In genomic region chr6:168638497-168639072, GRCh38 we compare ENCODE assay signal across 17 cellular contexts.
DNase-seq lines count a peak whose midpoint lies in the region; ATAC-seq and TF ChIP-seq lines count a peak whose summit lies in the region.
"Had no signal": no experiment of that assay in that cellular context is flagged by ENCODE, and none has a peak within 500 bp of the region (broad histone marks: within the 10 kb centered on the region; RNA-seq: fewer than 3 reads in every experiment).

No MANE protein-coding gene starts in this region.

- ATAC-seq in GM23338 (no peak; the same call in 2 of the 3 replicates), RWPE2 (ENCODE audit: low read depth) (no peak), GM19328 (IDR thresholded peaks at IDR 0.05; ENCODE audit: unreplicated experiment) (no peak), HG03432 (IDR thresholded peaks at IDR 0.05; ENCODE audit: unreplicated experiment) (no peak)
- ATAC-seq: A549 had no signal

- peaks cover 43% of the 10 kb centered on the region for H3K4me1 Mint-ChIP-seq in GM23338
- peaks cover 26% of the 10 kb centered on the region for H3K4me1 Mint-ChIP-seq in progenitor cell of endocrine pancreas (ENCODE audit: low read depth)

- CTCF ChIA-PET in GM10248 (lab: Yijun Ruan, JAX), result interaction anchor here (1.2 kb wide), 1 partner anchor 28 kb away, joined by 3 read pairs; no protein-coding TSS in a partner anchor

- no peaks in the 10 kb centered on the region for H4K20me1 ChIP-seq in GM23338 (replicated peaks; ENCODE audit: insufficient read depth)
- H4K20me1 ChIP-seq: BLaER1 treated with 17β-estradiol and CSF1 and Interleukin-3, amounts not matched to agents 10 nM and 100 nM had no signal

- no peak for DNase-seq in GM23338 (ENCODE audit: low spot score)
- no peak for DNase-seq in RWPE2 (ENCODE audit: low spot score)
- DNase-seq in islet precursor cell, result peak; percentile 45
- DNase-seq in progenitor cell of endocrine pancreas (ENCODE audit: low spot score, unreplicated experiment), result no peak
- no peak for DNase-seq in GM10248 (ENCODE audit: extremely low spot score)
- no peak for DNase-seq in NCI-H1436 (lab: John Stamatoyannopoulos, UW)
- DNase-seq: GF-D8, HCEC 1CT, KBM-7, NCI-H146, NCI-H2081 treated with DMSO at 0.1 percent for 48 hours, NCI-H510A treated with DMSO at 0.1 percent for 48 hours, PC-9 had no signal

- H3K27me3 ChIP-seq in GM23338 (ENCODE audit: insufficient read depth), result no peaks in the 10 kb centered on the region
- no peaks in the 10 kb centered on the region for H3K27me3 ChIP-seq in RWPE2 (ENCODE audit: insufficient read depth, poor library complexity, severe bottlenecking)
- H3K27me3 ChIP-seq: BLaER1 treated with 17β-estradiol and CSF1 and Interleukin-3, amounts not matched to agents 10 nM and 100 nM had no signal

- peaks cover 10% of the 10 kb centered on the region; the same call in 1 of the 2 replicates for H3K4me1 ChIP-seq in GM23338 (ENCODE audit: insufficient read depth)
- H3K4me1 ChIP-seq in RWPE2 (ENCODE audit: insufficient read depth, poor library complexity, severe bottlenecking), result peaks cover 27% of the 10 kb centered on the region
- H3K4me1 ChIP-seq: BLaER1 treated with 17β-estradiol and CSF1 and Interleukin-3, amounts not matched to agents 10 nM and 100 nM had no signal

- no peaks in the 10 kb centered on the region for H3K9me3 ChIP-seq in RWPE2 (ENCODE audit: severe bottlenecking)
- H3K9me3 ChIP-seq: A549 had no signal

- H3K27me3 Mint-ChIP-seq in GM23338 (ENCODE audit: insufficient read depth, low read depth, poor library complexity) (peaks cover 4% of the 10 kb centered on the region), progenitor cell of endocrine pancreas (peaks cover 4% of the 10 kb centered on the region)

- H3K36me3 ChIP-seq in GM23338 (ENCODE audit: insufficient read depth), result no peaks in the 10 kb centered on the region
- H3K36me3 ChIP-seq in RWPE2 (ENCODE audit: low read depth), result no peaks in the 10 kb centered on the region
- H3K36me3 ChIP-seq: BLaER1 treated with 17β-estradiol and CSF1 and Interleukin-3, amounts not matched to agents 10 nM and 100 nM had no signal

- H3K27ac Mint-ChIP-seq in GM23338 (peak overlapping the region; percentile 21; the same call in 1 of the 2 replicates), progenitor cell of endocrine pancreas (peak overlapping the region; percentile 8)

- H3K4me3 ChIP-seq in GM23338 (no peak overlapping the region), RWPE2 (ENCODE audit: severe bottlenecking) (no peak overlapping the region)
- H3K4me3 ChIP-seq: A549; BLaER1 treated with 17β-estradiol and CSF1 and Interleukin-3, amounts not matched to agents 10 nM and 100 nM; PC-9 had no signal

- H3K9me3 Mint-ChIP-seq in GM23338 (peaks cover 6% of the 10 kb centered on the region; the same call in 2 of the 3 replicates), progenitor cell of endocrine pancreas (ENCODE audit: low read depth) (no peaks in the 10 kb centered on the region)

- TF ChIP-seq CTCF in GM23338 (conservative IDR thresholded peaks at IDR 0.05; ENCODE audit: low read depth in 2 of 2) (no peak), RWPE2 (IDR thresholded peaks at IDR 0.05; ENCODE audit: poor library complexity, severe bottlenecking) (no peak), progenitor cell of endocrine pancreas (IDR thresholded peaks at IDR 0.05; ENCODE audit: unreplicated experiment) (no peak), GM10248 (IDR thresholded peaks at IDR 0.05; ENCODE audit: control extremely low read depth, extremely low read depth, low read depth, missing control alignments) (no peak)

- no peaks in the 10 kb centered on the region for H3K79me2 ChIP-seq in GM23338 (replicated peaks; ENCODE audit: insufficient read depth)

- H2AFZ ChIP-seq in GM23338, result no peak overlapping the region
- H2AFZ ChIP-seq: PC-9 had no signal

- H3F3A ChIP-seq in GM23338 (replicated peaks; ENCODE audit: low read depth), result no peaks in the 10 kb centered on the region

- no peak overlapping the region for H3K4me2 ChIP-seq in GM23338
- H3K4me2 ChIP-seq: A549; BLaER1 treated with 17β-estradiol and CSF1 and Interleukin-3, amounts not matched to agents 10 nM and 100 nM; PC-9 had no signal

- no peak overlapping the region for H3K4me3 Mint-ChIP-seq in GM23338
- no peak overlapping the region for H3K4me3 Mint-ChIP-seq in progenitor cell of endocrine pancreas (ENCODE audit: low read depth)

- no peaks in the 10 kb centered on the region for H3K9me2 ChIP-seq in GM23338 (ENCODE audit: insufficient read depth)

- H3K27ac ChIP-seq in GM23338 (ENCODE audit: low read depth) (no peak overlapping the region), RWPE2 (ENCODE audit: poor library complexity, severe bottlenecking) (peak overlapping the region; percentile 68)
- H3K27ac ChIP-seq: A549; BLaER1 treated with 17β-estradiol and CSF1 and Interleukin-3, amounts not matched to agents 10 nM and 100 nM; PC-9 had no signal

- POLR2A ChIA-PET in GM10248 (lab: Yijun Ruan, JAX), result interaction anchor here (0.5 kb wide), 1 partner anchor 584 kb away, joined by 4 read pairs; no protein-coding TSS in a partner anchor

- peaks cover 4% of the 10 kb centered on the region for H3K36me3 Mint-ChIP-seq in GM23338 (ENCODE audit: low read depth)
- no peaks in the 10 kb centered on the region for H3K36me3 Mint-ChIP-seq in progenitor cell of endocrine pancreas (ENCODE audit: insufficient read depth)

TF ChIP-seq in GM23338, 12 proteins besides CTCF, POLR2A, EP300 and RAD21:
- TF ChIP-seq STAT1 (IDR thresholded peaks at IDR 0.05; ENCODE audit: unreplicated experiment) (no peak), ZNF114 (CRISPR knock-in tag; IDR thresholded peaks at IDR 0.05) (no peak), ZNF331 (CRISPR knock-in tag; IDR thresholded peaks at IDR 0.05; ENCODE audit: low read depth) (no peak), EZH2phosphoT487 (IDR thresholded peaks at IDR 0.05; ENCODE audit: unreplicated experiment) (no peak), NANOG (IDR thresholded peaks at IDR 0.05; ENCODE audit: borderline replicate concordance) (no peak), JUNB (IDR thresholded peaks at IDR 0.05; ENCODE audit: unreplicated experiment) (no peak), ETS1 (IDR thresholded peaks at IDR 0.05) (no peak)
